In genomic region chr6:33442283-33442682, GRCh38 we compare ENCODE assay signal across 2 cellular contexts.
TF ChIP-seq lines count a peak whose summit lies in the region.

No MANE protein-coding gene starts in this region.

TF ChIP-seq in GM12891, 5 proteins besides CTCF, POLR2A, EP300 and RAD21:
- TF ChIP-seq TAF1 (IDR thresholded peaks at IDR 0.05; ENCODE audit: low read depth, low read length) (no peak), POLR2AphosphoS5 (IDR thresholded peaks at IDR 0.05; ENCODE audit: low read depth, low read length) (no peak), POU2F2 (IDR thresholded peaks at IDR 0.05; ENCODE audit: low read depth, low read length) (no peak), PAX5 (IDR thresholded peaks at IDR 0.05; ENCODE audit: insufficient read depth, low read length, severe bottlenecking) (no peak), SPI1 (IDR thresholded peaks at IDR 0.05; ENCODE audit: low read depth, low read length) (no peak)

TF ChIP-seq in K562, 482 proteins besides CTCF, POLR2A, EP300 and RAD21:
- TF ChIP-seq SUPT5H (IDR thresholded peaks at IDR 0.05) = 0 out of 2 replicates have a peak, but pooled peaks have one; percentile 22
- TF ChIP-seq THRAP3 (IDR thresholded peaks at IDR 0.05; ENCODE audit: borderline replicate concordance) = no peak
